Comparison of ENCODE assay signal across 1 cellular context in genomic region chr1:12129624-12130023, GRCh38.
TF ChIP-seq lines count a peak whose summit lies in the region.

No MANE protein-coding gene starts in this region.

TF ChIP-seq in WTC11, 78 proteins besides CTCF, POLR2A, EP300 and RAD21 (continued from another document):
- no peak for TF ChIP-seq ZNF532 (CRISPR knock-in tag; IDR thresholded peaks at IDR 0.05; ENCODE audit: borderline replicate concordance)
- no peak for TF ChIP-seq ATF3 (CRISPR knock-in tag; conservative IDR thresholded peaks at IDR 0.05)
- no peak for TF ChIP-seq TP53 (CRISPR knock-in tag; IDR thresholded peaks at IDR 0.05)
- no peak for TF ChIP-seq ZNF512 (CRISPR knock-in tag; IDR thresholded peaks at IDR 0.05; ENCODE audit: borderline replicate concordance)
- no peak for TF ChIP-seq ESRRA (CRISPR knock-in tag; IDR thresholded peaks at IDR 0.05; ENCODE audit: borderline replicate concordance)
- TF ChIP-seq IRF1 (CRISPR knock-in tag; IDR thresholded peaks at IDR 0.05) = no peak
